ENCODE assay signal across 8 cellular contexts in the genomic region with DNA sequence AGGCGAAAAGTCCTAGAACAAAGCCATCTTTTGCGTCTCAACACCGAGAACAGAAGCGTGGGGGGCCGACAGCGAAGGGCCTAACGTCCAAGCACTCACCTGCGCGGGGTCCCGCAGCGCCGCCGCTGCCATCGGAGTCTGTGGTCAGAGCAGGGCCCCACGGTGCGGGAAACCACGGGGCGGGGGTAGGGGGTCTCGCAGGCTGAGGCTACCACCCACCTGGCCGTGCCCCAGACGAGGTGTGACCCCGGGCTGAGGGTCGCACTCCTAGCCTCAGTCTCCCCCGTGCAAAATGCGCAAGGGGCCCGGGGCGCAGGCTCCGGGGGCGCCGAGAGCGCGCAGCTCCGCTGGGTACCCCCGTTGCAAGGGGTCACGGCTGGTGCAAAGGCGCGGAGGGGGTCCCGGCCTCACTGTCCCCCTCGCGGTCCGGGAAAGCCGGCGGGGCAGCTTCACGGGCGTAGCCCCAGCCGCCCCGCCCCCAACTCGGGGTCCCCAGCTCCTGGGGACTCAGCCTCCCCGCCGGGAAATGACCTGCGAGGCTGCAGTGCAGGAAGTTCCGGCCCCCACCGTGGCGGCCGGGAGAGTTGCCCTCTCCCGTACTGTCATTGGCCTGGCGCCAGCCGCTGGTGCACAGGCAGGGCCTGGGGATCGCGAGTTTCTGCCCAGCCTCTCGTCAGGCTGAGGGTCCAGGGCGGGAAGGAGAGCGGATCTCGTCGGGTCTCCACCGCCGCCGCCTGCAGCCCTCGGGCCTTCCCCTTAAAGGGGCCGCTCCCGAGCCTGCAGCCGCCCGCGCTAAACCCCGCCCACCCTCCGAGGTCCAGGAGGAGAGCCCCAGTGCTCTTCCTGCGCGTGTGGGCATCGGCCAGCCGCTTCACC. TPM values are rescaled to one million over a fixed set of nuclear protein-coding genes. Genes with fewer than 3 reads are reported as not detected.
DNase-seq lines count a peak whose midpoint lies in the region; ATAC-seq and TF ChIP-seq lines count a peak whose summit lies in the region.

TSS of gene ZNF792 (minus strand) at position 699 of the 876 bp plus-strand sequence. CDS start at position 132, 567 bp downstream.

- H3K9ac ChIP-seq in liver (ENCODE audit: low read depth in 1 of 2, low read length in 2 of 2), result peak within 1 kb of the TSS; percentile 28 to 33

- DNase-seq in GM03348 (ENCODE audit: low spot score), result peak; percentile 93
- DNase-seq in HFFc6, result peak; percentile 8
- peak; percentile 16 for DNase-seq in NCI-H2171 (lab: John Stamatoyannopoulos, UW)
- peak; percentile 67 for DNase-seq in activated CD4-positive, CD25-positive, alpha-beta regulatory T cell treated with anti-CD3 and anti-CD28 coated beads, Interleukin-2, amount 50 U/mL, for 72 hours
- peak in 8 of 10 donors; percentile 27 to 72 (median 47) for DNase-seq in dorsolateral prefrontal cortex
- DNase-seq in stimulated activated CD4-positive, alpha-beta T cell treated with anti-CD3 and anti-CD28 coated beads, Interleukin-4, amount 100 ng/mL, for 24 hours, result peak; percentile 42

- H3K4me3 ChIP-seq in dorsolateral prefrontal cortex (peak within 1 kb of the TSS; percentile 65 to 99 (median 89)), liver (ENCODE audit: low read depth in 1 of 3, low read length in 3 of 3) (peak within 1 kb of the TSS; percentile 86 to 92 (median 87))

- no peak for TF ChIP-seq RAD21 in liver (IDR thresholded peaks at IDR 0.05)

- H3K27ac ChIP-seq in dorsolateral prefrontal cortex (peak within 1 kb of the TSS in 34 of 59 donors; percentile 0 to 87 (median 44)), liver (ENCODE audit: low read depth in 1 of 2, low read length in 2 of 2) (peak within 1 kb of the TSS; percentile 33 to 50)

- H3K27ac Mint-ChIP-seq in HFFc6, result peak within 1 kb of the TSS; percentile 81

- H3K27me3 ChIP-seq in dorsolateral prefrontal cortex (no peaks in the 10 kb centered on the region), liver (ENCODE audit: control insufficient read depth in 4 of 4, insufficient read depth in 4 of 4, low read length in 3 of 4) (no peaks in the 10 kb centered on the region)

- peaks cover 15 to 27% (median 24%) of the 10 kb centered on the region in 4 donors for H3K9me3 ChIP-seq in liver (ENCODE audit: control insufficient read depth in 4 of 4, low read length in 3 of 4)

- TF ChIP-seq CTCF in HFFc6 (IDR thresholded peaks at IDR 0.05) (no peak), dorsolateral prefrontal cortex (IDR thresholded peaks at IDR 0.05 in 54 of 56, conservative IDR thresholded peaks at IDR 0.05 in 2 of 56; ENCODE audit: low read depth in 1 of 56, partially characterized antibody in 56 of 56) (no peak), liver (IDR thresholded peaks at IDR 0.05; ENCODE audit: low read depth, low read length, missing input control) (no peak)

- peaks cover 45% of the 10 kb centered on the region for H3K9me3 Mint-ChIP-seq in HFFc6

- H3K4me3 Mint-ChIP-seq in HFFc6, result peak within 1 kb of the TSS; percentile 85

- intact Hi-C loops in dorsolateral prefrontal cortex (cut with DNase I), result loop anchor here in 1 of 2 donors (5.0 kb wide), 1 partner anchor 36 kb away; the partner anchor contains the start of gene ZNF30

- under 1% methylated on average over 80 of the region's 80 CpGs for WGBS in liver

- H3K36me3 ChIP-seq in liver (ENCODE audit: control insufficient read depth in 4 of 4, insufficient read depth in 3 of 4, low read depth in 1 of 4, low read length in 3 of 4), result peaks cover 4 to 25% (median 16%) of the 10 kb centered on the region in 4 donors

- H3K36me3 Mint-ChIP-seq in HFFc6 (ENCODE audit: low read depth), result peaks cover 33% of the 10 kb centered on the region

- peaks cover 14% of the 10 kb centered on the region for H3K27me3 Mint-ChIP-seq in HFFc6 (ENCODE audit: insufficient read depth)

- no peak for ATAC-seq in GM21717 (IDR thresholded peaks at IDR 0.05; ENCODE audit: unreplicated experiment)

- peaks cover 43% of the 10 kb centered on the region for H3K4me1 Mint-ChIP-seq in HFFc6 (ENCODE audit: low read depth)

- H3K4me1 ChIP-seq in liver (ENCODE audit: control insufficient read depth in 4 of 4, insufficient read depth in 4 of 4, low read length in 3 of 4), result peaks cover 11 to 17% (median 11%) of the 10 kb centered on the region in 4 donors

TF ChIP-seq in liver, 16 proteins besides CTCF, POLR2A, EP300 and RAD21:
- TF ChIP-seq NR2F2 (IDR thresholded peaks at IDR 0.05) (peak; percentile 46), GABPA (IDR thresholded peaks at IDR 0.05 in 1 of 2, conservative IDR thresholded peaks at IDR 0.05 in 1 of 2) (peak; percentile 19 to 33), ZBTB33 (IDR thresholded peaks at IDR 0.05) (no peak)

RNA-seq across cellular contexts. Expression of gene ZNF792, which starts in this region (rescaled TPM):
- total RNA-seq in HFFc6 (2021; fragmentation: NEBNext Ultra II Directional; extraction: Animal tissue kit (Norgen Biotek cat#: 25700)), result 1 to 10 TPM; 2.7 to 3.2 (median 3.0) TPM
- total RNA-seq in dorsolateral prefrontal cortex (1 to 10 TPM; 2.3 to 7.1 (median 4.5) TPM), liver (1 to 10 TPM; 4.8 to 4.9 TPM)
- 1 to 10 TPM in 1 of 2 donors, under 1 TPM in 1; 0.65 to 1.4 TPM for polyA plus RNA-seq in liver

Comparison
In these comparisons a context has a peak if more than half of its experiments do, and no peak if none do; other contexts are left out.
1. DNase-seq: peak in every context shown above with its lines; median percentile 93 in GM03348; 67 in activated CD4-positive, CD25-positive, alpha-beta regulatory T cell treated with anti-CD3 and anti-CD28 coated beads, Interleukin-2, amount 50 U/mL, for 72 hours; 47 in dorsolateral prefrontal cortex; 42 in stimulated activated CD4-positive, alpha-beta T cell treated with anti-CD3 and anti-CD28 coated beads, Interleukin-4, amount 100 ng/mL, for 24 hours; 16 in NCI-H2171; 8 in HFFc6.